Comparison of ENCODE assay signal across 19 cellular contexts in the genomic region with DNA sequence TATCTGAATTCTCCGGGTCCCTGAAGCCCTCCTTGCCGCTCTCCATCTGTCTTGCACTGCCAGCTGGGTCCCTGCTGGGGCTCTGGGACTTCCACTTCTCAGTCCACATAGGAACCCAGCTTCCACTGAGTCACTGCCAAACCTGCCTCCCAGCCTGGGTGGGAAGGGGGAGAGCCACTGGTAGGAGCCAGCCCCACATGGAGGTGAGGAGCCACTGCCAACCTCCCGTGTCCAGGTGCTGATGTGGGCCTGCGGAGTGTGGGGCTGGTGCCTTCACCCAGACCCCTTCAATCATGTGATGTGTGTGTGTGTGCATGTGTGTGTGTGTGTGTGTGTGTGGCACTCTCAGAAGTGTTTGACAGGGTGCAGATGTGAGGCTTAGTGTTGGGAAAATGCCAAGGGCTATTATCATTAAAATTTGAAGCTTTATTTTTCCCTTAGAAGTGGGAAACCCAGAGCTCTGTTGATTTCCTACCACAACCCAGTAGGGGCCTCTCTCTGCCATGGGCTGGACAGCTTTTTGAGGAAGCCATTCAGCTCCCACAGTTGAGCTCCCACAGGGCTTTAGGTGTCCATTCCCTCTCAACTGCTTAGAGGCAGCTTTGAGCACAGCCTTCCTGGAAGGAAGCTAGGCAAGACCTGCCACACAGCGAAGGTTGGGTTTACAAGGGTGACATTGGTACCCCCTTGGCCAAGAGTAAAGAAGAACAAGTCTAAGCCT. TPM values are rescaled to one million over a fixed set of nuclear protein-coding genes. Genes with fewer than 3 reads are reported as not detected.
"Had no signal": no experiment of that assay in that cellular context is flagged by ENCODE, and none has a peak within 500 bp of the region (broad histone marks: within the 10 kb centered on the region; RNA-seq: fewer than 3 reads in every experiment).

No MANE protein-coding gene starts in this region.

- H3K27me3 ChIP-seq: heart left ventricle, upper lobe of left lung had no signal

- H3K4me3 ChIP-seq: heart left ventricle, lung, upper lobe of left lung had no signal

- DNase-seq: activated CD4-positive, alpha-beta T cell treated with anti-CD3 and anti-CD28 coated beads, Interleukin-2, amount 10 ng/mL, durations not matched to agents 7 days and 5 days; activated CD4-positive, CD25-positive, alpha-beta regulatory T cell treated with anti-CD3 and anti-CD28 coated beads, Interleukin-2, amount 50 U/mL, for 72 hours; activated CD8-positive, alpha-beta memory T cell treated with anti-CD3 and anti-CD28 coated beads, Interleukin-2, amount 10 ng/mL, durations not matched to agents 7 days and 5 days; activated CD8-positive, alpha-beta T cell treated with anti-CD3 and anti-CD28 coated beads for 36 hours; activated naive CD4-positive, alpha-beta T cell treated with anti-CD3 and anti-CD28 coated beads, Interleukin-2, amount 10 ng/mL, durations not matched to agents 7 days and 5 days; activated naive CD8-positive, alpha-beta T cell treated with anti-CD3 and anti-CD28 coated beads, Interleukin-2, amount 50 U/mL, for 24 hours; activated T-cell treated with anti-CD3 and anti-CD28 coated beads for 4 hours; cerebellar nuclear complex; cortex of kidney; heart left ventricle; islet precursor cell; naive thymus-derived CD4-positive, alpha-beta T cell; stimulated activated CD4-positive, alpha-beta T cell treated with anti-CD3 and anti-CD28 coated beads, Interleukin-12 subunit alpha, Interleukin-12 subunit beta, amount 100 ng/mL, for 4 hours; stimulated activated CD4-positive, alpha-beta T cell treated with anti-CD3 and anti-CD28 coated beads, Interleukin-4, amount 100 ng/mL, for 4 hours; stimulated activated naive CD8-positive, alpha-beta T cell treated with anti-CD3 and anti-CD28 coated beads, Interleukin-15, Interleukin-2, amounts not matched to agents 100 U/mL and 50 U/mL, for 24 hours; upper lobe of left lung; WERI-Rb-1 had no signal

- H3K4me1 ChIP-seq: heart left ventricle, upper lobe of left lung had no signal

- H3K9me3 ChIP-seq: upper lobe of left lung had no signal

- H3K27ac ChIP-seq: epithelial cell of prostate, heart left ventricle, upper lobe of left lung, WERI-Rb-1 had no signal

- H3K36me3 ChIP-seq: WERI-Rb-1 had no signal

RNA-seq across cellular contexts. Expression of a gene that starts 9.3 kb away (rescaled TPM):
- polyA plus RNA-seq: naive thymus-derived CD4-positive, alpha-beta T cell had no signal
